9 cellular contexts compared by ENCODE assay signal in genomic region chr5:177299711-177300110, GRCh38. TPM values are rescaled to one million over a fixed set of nuclear protein-coding genes. Genes with fewer than 3 reads are reported as not detected.
A peak's percentile ranks its signal among the peaks of the same experiment; 100 is the strongest.
DNase-seq lines count a peak whose midpoint lies in the region; ATAC-seq, FAIRE-seq and TF ChIP-seq lines count a peak whose summit lies in the region.
"Had no signal": no experiment of that assay in that cellular context is flagged by ENCODE, and none has a peak within 500 bp of the region (broad histone marks: within the 10 kb centered on the region; RNA-seq: fewer than 3 reads in every experiment).

No MANE protein-coding gene starts in this region.

- WGBS in suprapubic skin = 72% methylated on average over 9 of the region's 9 CpGs

- peaks cover 10% of the 10 kb centered on the region for H3K9me1 ChIP-seq in keratinocyte (ENCODE audit: control insufficient read depth, extremely low read depth, insufficient read depth, low read length)

- H3K36me3 Mint-ChIP-seq in activated T-cell treated with anti-CD3 and anti-CD28 coated beads, Interleukin-2, amount 50 U/mL, for 72 hours (ENCODE audit: insufficient read depth in 2 of 2) = peaks cover 0 to 4% of the 10 kb centered on the region in 2 donors
- peaks cover 25% of the 10 kb centered on the region for H3K36me3 Mint-ChIP-seq in activated B cell treated with CpG ODN at 0.5 μM for 24 hours (ENCODE audit: low read depth)

- TF ChIP-seq EP300 in suprapubic skin (IDR thresholded peaks at IDR 0.05) = no peak

- H3K36me3 ChIP-seq in keratinocyte (ENCODE audit: control insufficient read depth in 2 of 2, extremely low read depth in 1 of 2, insufficient read depth in 2 of 2, low read length in 2 of 2) = peaks cover 14 to 19% of the 10 kb centered on the region in 2 experiments
- peaks cover 17% of the 10 kb centered on the region for H3K36me3 ChIP-seq in suprapubic skin

- no peaks in the 10 kb centered on the region for H3K27me3 Mint-ChIP-seq in activated T-cell treated with anti-CD3 and anti-CD28 coated beads, Interleukin-2, amount 50 U/mL, for 72 hours (ENCODE audit: low read depth)
- no peaks in the 10 kb centered on the region for H3K27me3 Mint-ChIP-seq in activated B cell treated with CpG ODN at 0.5 μM for 24 hours

- no peaks in the 10 kb centered on the region for H3K27me3 ChIP-seq in keratinocyte (ENCODE audit: control insufficient read depth, extremely low read depth, insufficient read depth, low read length)
- H3K27me3 ChIP-seq in suprapubic skin = no peaks in the 10 kb centered on the region

- POLR2A ChIA-PET in activated B cell treated with CpG ODN at 0.5 μM for 24 hours (lab: Charles Lee) = interaction anchor here (0.6 to 3.3 kb wide), 6 partner anchors 9 to 168 kb away, joined by 3 to 14 read pairs (median 4); no protein-coding TSS in a partner anchor

- H3K4me2 ChIP-seq in keratinocyte (ENCODE audit: control insufficient read depth, extremely low read depth, insufficient read depth, low read depth, low read length) = no peak overlapping the region

- DNase-seq in activated T-cell treated with anti-CD3 and anti-CD28 coated beads, Interleukin-2, amount 50 U/mL, for 72 hours = no peak
- DNase-seq in activated T-cell treated with anti-CD3 and anti-CD28 coated beads, Interleukin-2, amount 50 U/mL, for 1 hour = no peak
- DNase-seq in activated B cell treated with CpG ODN at 0.5 μM for 24 hours (no peak), keratinocyte (ENCODE audit: low read depth, low spot score) (no peak), suprapubic skin (ENCODE audit: low spot score in 2 of 2) (no peak), NCI-H748 treated with DMSO at 0.1 percent for 48 hours (lab: John Stamatoyannopoulos, UW) (no peak), NCI-H128 (lab: John Stamatoyannopoulos, UW; ENCODE audit: unreplicated experiment) (no peak)

- CTCF ChIA-PET in activated B cell treated with CpG ODN at 0.5 μM for 24 hours (lab: Charles Lee) = interaction anchor here (1.1 to 3.4 kb wide), 3 partner anchors 10 to 61 kb away, joined by 3 to 10 read pairs (median 4); no protein-coding TSS in a partner anchor

- dilution Hi-C loops in keratinocyte (cut with MboI; ENCODE audit: extremely low pct_ligation_motif_present, low sequenced_read_pairs) = no loop called here

- H3K4me1 ChIP-seq in keratinocyte (ENCODE audit: control insufficient read depth, extremely low read depth, insufficient read depth, low read length) (peaks cover 32% of the 10 kb centered on the region), suprapubic skin (peaks cover 61% of the 10 kb centered on the region)

- TF ChIP-seq CTCF in activated B cell treated with CpG ODN at 0.5 μM for 24 hours (IDR thresholded peaks at IDR 0.05) (no peak), keratinocyte (optimal IDR thresholded peaks at IDR 0.05 in 1 of 3, IDR thresholded peaks at IDR 0.05 in 1 of 3, conservative IDR thresholded peaks at IDR 0.05 in 1 of 3; ENCODE audit: extremely low read depth in 1 of 3, insufficient read depth in 2 of 3, low read length in 3 of 3) (no peak), suprapubic skin (IDR thresholded peaks at IDR 0.05) (no peak)

- H2AFZ ChIP-seq in keratinocyte (ENCODE audit: control insufficient read depth, low read length) = no peak overlapping the region

- H3K9me3 ChIP-seq in keratinocyte (ENCODE audit: control insufficient read depth, low read depth, low read length) = no peaks in the 10 kb centered on the region
- no peaks in the 10 kb centered on the region for H3K9me3 ChIP-seq in suprapubic skin

- H3K27ac Mint-ChIP-seq in activated T-cell treated with anti-CD3 and anti-CD28 coated beads, Interleukin-2, amount 50 U/mL, for 72 hours = peak overlapping the region; percentile 47
- H3K27ac Mint-ChIP-seq in activated B cell treated with CpG ODN at 0.5 μM for 24 hours = peak overlapping the region; percentile 87

- H3K9ac ChIP-seq in keratinocyte (ENCODE audit: control insufficient read depth, extremely low read depth, insufficient read depth, low read length) = no peak overlapping the region

- peaks cover 7% of the 10 kb centered on the region for H4K20me1 ChIP-seq in keratinocyte (ENCODE audit: control insufficient read depth, extremely low read depth, insufficient read depth, low read length)

- ATAC-seq in activated T-cell treated with anti-CD3 and anti-CD28 coated beads, Interleukin-2, amount 50 U/mL, for 72 hours (replicated peaks in 1 of 2) = no peak
- no peak for ATAC-seq in activated B cell treated with CpG ODN at 0.5 μM for 24 hours (ENCODE audit: low read depth)
- no peak for ATAC-seq in GM19324 (IDR thresholded peaks at IDR 0.05; ENCODE audit: low FRiP score, unreplicated experiment)
- ATAC-seq: Panc1 had no signal

- no peak for FAIRE-seq in keratinocyte (lab: Jason Lieb, UNC)

- H3K4me3 Mint-ChIP-seq in activated T-cell treated with anti-CD3 and anti-CD28 coated beads, Interleukin-2, amount 50 U/mL, for 72 hours = peak overlapping the region; percentile 12 to 38
- H3K4me3 Mint-ChIP-seq in activated B cell treated with CpG ODN at 0.5 μM for 24 hours = no peak overlapping the region

- H3K27ac ChIP-seq in keratinocyte (ENCODE audit: control insufficient read depth, insufficient read depth, low read length) (peak overlapping the region; percentile 72), suprapubic skin (peak overlapping the region; percentile 85)

- H3K79me2 ChIP-seq in keratinocyte (ENCODE audit: control insufficient read depth, insufficient read depth, low read length) = peaks cover 11% of the 10 kb centered on the region

- TF ChIP-seq POLR2A in suprapubic skin (IDR thresholded peaks at IDR 0.05) = no peak

- no peaks in the 10 kb centered on the region for H3K9me3 Mint-ChIP-seq in activated T-cell treated with anti-CD3 and anti-CD28 coated beads, Interleukin-2, amount 50 U/mL, for 72 hours
- no peaks in the 10 kb centered on the region for H3K9me3 Mint-ChIP-seq in activated B cell treated with CpG ODN at 0.5 μM for 24 hours

- peaks cover 70% of the 10 kb centered on the region for H3K4me1 Mint-ChIP-seq in activated T-cell treated with anti-CD3 and anti-CD28 coated beads, Interleukin-2, amount 50 U/mL, for 72 hours (ENCODE audit: low read depth)
- H3K4me1 Mint-ChIP-seq in activated B cell treated with CpG ODN at 0.5 μM for 24 hours = peaks cover 88% of the 10 kb centered on the region

- no peak overlapping the region for H3K4me3 ChIP-seq in keratinocyte (ENCODE audit: control insufficient read depth in 2 of 3, extremely low read depth in 1 of 3, insufficient read depth in 2 of 3, low read depth in 1 of 3, low read length in 3 of 3)
- no peak overlapping the region for H3K4me3 ChIP-seq in suprapubic skin

- intact Hi-C loops in activated B cell treated with CpG ODN at 0.5 μM for 24 hours (cut with micrococcal nuclease) = loop anchor here (1.0 to 5.0 kb wide), 5 partner anchors 185 to 912 kb away; partner anchors contain the start of genes HIGD2A, NOP16, RNF44 and UIMC1

RNA-seq across cellular contexts. Expression of gene RAB24, which starts 3.8 kb away (rescaled TPM):
- total RNA-seq in activated T-cell treated with anti-CD3 and anti-CD28 coated beads, Interleukin-2, amount 50 U/mL, for 72 hours = 10 to 100 TPM; 26.3 to 29.4 TPM
- total RNA-seq in activated B cell treated with CpG ODN at 0.5 μM for 24 hours = 35.6 and 36.3 TPM in 2 replicates
- polyA plus RNA-seq in keratinocyte = 20.0 to 40.1 TPM (median 22.4 TPM) in 3 replicates
- 20.6 TPM for polyA plus RNA-seq in keratinocyte (2011; ENCODE audit: low read depth)
- 10.6 and 16.5 TPM in 2 replicates for polyA plus RNA-seq in keratinocyte (2011; cell fraction: cytosol; rRNA removed)
- polyA plus RNA-seq in keratinocyte (2011; cell fraction: nucleus; rRNA removed) = 68.5 and 68.8 TPM in 2 replicates
- polyA plus RNA-seq in keratinocyte (2012; ENCODE audit: low replicate concordance) = 15.0 and 31.1 TPM in 2 replicates
- polyA minus RNA-seq in keratinocyte = 2.8 to 7.8 TPM (median 5.0 TPM) in 3 replicates
- 8.8 TPM for polyA minus RNA-seq in keratinocyte (2011; cell fraction: cytosol; rRNA and poly(A)+ RNA removed)
- polyA minus RNA-seq in keratinocyte (2011; cell fraction: nucleus; rRNA and poly(A)+ RNA removed) = 8.5 and 11.3 TPM in 2 replicates
- total RNA-seq in suprapubic skin = 10 to 100 TPM; 36.7 to 70.1 (median 43.3) TPM

RNA-seq across cellular contexts. Expression of gene PRELID1, which starts 3.9 kb away (rescaled TPM):
- total RNA-seq in activated T-cell treated with anti-CD3 and anti-CD28 coated beads, Interleukin-2, amount 50 U/mL, for 72 hours = 100 to 1,000 TPM; 118 to 128 TPM
- total RNA-seq in activated B cell treated with CpG ODN at 0.5 μM for 24 hours = 141 and 160 TPM in 2 replicates
- 245 to 280 TPM (median 248 TPM) in 3 replicates for polyA plus RNA-seq in keratinocyte
- polyA plus RNA-seq in keratinocyte (2011; ENCODE audit: low read depth) = 267 TPM
- 239 and 268 TPM in 2 replicates for polyA plus RNA-seq in keratinocyte (2011; cell fraction: cytosol; rRNA removed)
- polyA plus RNA-seq in keratinocyte (2011; cell fraction: nucleus; rRNA removed) = 78.9 and 81.4 TPM in 2 replicates
- 133 and 194 TPM in 2 replicates for polyA plus RNA-seq in keratinocyte (2012; ENCODE audit: low replicate concordance)
- polyA minus RNA-seq in keratinocyte = 138 to 146 TPM (median 141 TPM) in 3 replicates
- polyA minus RNA-seq in keratinocyte (2011; cell fraction: cytosol; rRNA and poly(A)+ RNA removed) = 170 TPM
- polyA minus RNA-seq in keratinocyte (2011; cell fraction: nucleus; rRNA and poly(A)+ RNA removed) = 29.3 and 33.7 TPM in 2 replicates
- total RNA-seq in suprapubic skin = 10 to 100 TPM; 54.2 to 90.1 (median 62.1) TPM

RNA-seq across cellular contexts. Expression of gene MXD3, which starts 12.0 kb away (rescaled TPM):
- total RNA-seq in activated T-cell treated with anti-CD3 and anti-CD28 coated beads, Interleukin-2, amount 50 U/mL, for 72 hours = 10 to 100 TPM; 44.2 to 61.1 TPM
- total RNA-seq in activated B cell treated with CpG ODN at 0.5 μM for 24 hours = 7.6 and 9.1 TPM in 2 replicates
- 0.69 to 1.2 TPM (median 0.97 TPM) in 3 replicates for polyA plus RNA-seq in keratinocyte
- polyA plus RNA-seq in keratinocyte (2011; ENCODE audit: low read depth) = 1.1 TPM
- 0.10 and 0.26 TPM in 2 replicates for polyA plus RNA-seq in keratinocyte (2011; cell fraction: cytosol; rRNA removed)
- 2.9 and 6.7 TPM in 2 replicates for polyA plus RNA-seq in keratinocyte (2011; cell fraction: nucleus; rRNA removed)
- polyA plus RNA-seq in keratinocyte (2012; ENCODE audit: low replicate concordance) = 1.3 and 2.7 TPM in 2 replicates
- polyA minus RNA-seq in keratinocyte = 1.0 to 1.2 TPM (median 1.1 TPM) in 3 replicates
- 2.1 TPM for polyA minus RNA-seq in keratinocyte (2011; cell fraction: cytosol; rRNA and poly(A)+ RNA removed)
- polyA minus RNA-seq in keratinocyte (2011; cell fraction: nucleus; rRNA and poly(A)+ RNA removed) = 1.7 and 2.6 TPM in 2 replicates
- total RNA-seq in suprapubic skin = 10 to 100 TPM in 3 of 4 donors, 1 to 10 TPM in 1; 8.7 to 30.3 (median 11.7) TPM

RNA-seq across cellular contexts. Expression of gene LMAN2, which starts 51.8 kb away (rescaled TPM):
- total RNA-seq in activated T-cell treated with anti-CD3 and anti-CD28 coated beads, Interleukin-2, amount 50 U/mL, for 72 hours = 100 to 1,000 TPM; 115 to 124 TPM
- total RNA-seq in activated B cell treated with CpG ODN at 0.5 μM for 24 hours = 88.0 and 89.7 TPM in 2 replicates
- 105 to 147 TPM (median 146 TPM) in 3 replicates for polyA plus RNA-seq in keratinocyte
- 123 TPM for polyA plus RNA-seq in keratinocyte (2011; ENCODE audit: low read depth)
- polyA plus RNA-seq in keratinocyte (2011; cell fraction: cytosol; rRNA removed) = 97.8 and 116 TPM in 2 replicates
- 203 and 245 TPM in 2 replicates for polyA plus RNA-seq in keratinocyte (2011; cell fraction: nucleus; rRNA removed)
- 87.3 and 153 TPM in 2 replicates for polyA plus RNA-seq in keratinocyte (2012; ENCODE audit: low replicate concordance)
- 165 to 210 TPM (median 166 TPM) in 3 replicates for polyA minus RNA-seq in keratinocyte
- 248 TPM for polyA minus RNA-seq in keratinocyte (2011; cell fraction: cytosol; rRNA and poly(A)+ RNA removed)
- 118 and 135 TPM in 2 replicates for polyA minus RNA-seq in keratinocyte (2011; cell fraction: nucleus; rRNA and poly(A)+ RNA removed)
- 100 to 1,000 TPM; 119 to 191 (median 160) TPM for total RNA-seq in suprapubic skin

RNA-seq across cellular contexts. Expression of gene RGS14, which starts 58.0 kb away (rescaled TPM):
- 10 to 100 TPM; 41.3 to 50.8 TPM for total RNA-seq in activated T-cell treated with anti-CD3 and anti-CD28 coated beads, Interleukin-2, amount 50 U/mL, for 72 hours
- total RNA-seq in activated B cell treated with CpG ODN at 0.5 μM for 24 hours (50.6 and 58.3 TPM in 2 replicates), suprapubic skin (10 to 100 TPM; 38.5 to 85.9 (median 68.8) TPM)
- 8.6 to 10.6 TPM (median 9.3 TPM) in 3 replicates for polyA plus RNA-seq in keratinocyte
- 1.1 TPM for polyA plus RNA-seq in keratinocyte (2011; ENCODE audit: low read depth)
- 5.3 and 14.2 TPM in 2 replicates for polyA plus RNA-seq in keratinocyte (2011; cell fraction: cytosol; rRNA removed)
- 12.9 and 17.9 TPM in 2 replicates for polyA plus RNA-seq in keratinocyte (2011; cell fraction: nucleus; rRNA removed)
- 3.5 and 10.1 TPM in 2 replicates for polyA plus RNA-seq in keratinocyte (2012; ENCODE audit: low replicate concordance)
- 3.4 to 13.1 TPM (median 5.4 TPM) in 3 replicates for polyA minus RNA-seq in keratinocyte
- 10.2 TPM for polyA minus RNA-seq in keratinocyte (2011; cell fraction: cytosol; rRNA and poly(A)+ RNA removed)
- polyA minus RNA-seq in keratinocyte (2011; cell fraction: nucleus; rRNA and poly(A)+ RNA removed) = 4.0 and 5.9 TPM in 2 replicates
